ENCODE assay signal across 31 cellular contexts in the genomic region with DNA sequence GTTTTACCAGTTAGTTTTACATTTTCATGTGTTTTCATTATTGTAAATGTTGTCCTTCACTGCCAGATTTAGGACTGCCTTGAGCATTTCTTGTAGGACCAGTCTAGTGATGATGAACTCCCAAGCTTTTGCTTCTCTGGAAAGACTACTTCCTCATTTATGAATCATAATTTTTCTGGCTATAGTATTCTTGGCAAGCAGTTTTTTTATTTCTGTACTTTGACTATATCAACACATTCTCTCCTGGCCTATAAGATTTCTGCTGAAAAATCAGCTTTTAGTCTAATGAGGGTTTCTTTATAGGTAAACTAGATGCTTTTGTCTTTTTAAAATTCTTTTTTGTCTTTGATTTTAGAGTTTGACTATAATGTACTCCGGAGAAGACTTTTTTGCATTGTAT.
"Had no signal": no experiment of that assay in that cellular context is flagged by ENCODE, and none has a peak within 500 bp of the region (broad histone marks: within the 10 kb centered on the region; RNA-seq: fewer than 3 reads in every experiment).

No MANE protein-coding gene starts in this region.

- H3K4me3 ChIP-seq: adrenal gland, body of pancreas, cardiac muscle cell, colonic mucosa, esophagus muscularis mucosa, gastrocnemius medialis, heart left ventricle had no signal

- H3K4me1 ChIP-seq: adrenal gland, body of pancreas, colonic mucosa, esophagus muscularis mucosa, foreskin keratinocyte, gastrocnemius medialis, heart left ventricle had no signal

- H3K9me3 ChIP-seq: body of pancreas, colonic mucosa, gastrocnemius medialis had no signal

- H3K36me3 ChIP-seq: adrenal gland, cardiac muscle cell, colonic mucosa, esophagus muscularis mucosa, gastrocnemius medialis, heart left ventricle, WERI-Rb-1 had no signal

- H3K27ac ChIP-seq: adrenal gland, body of pancreas, cardiac muscle cell, colonic mucosa, esophagus muscularis mucosa, foreskin keratinocyte, gastrocnemius medialis, heart left ventricle, WERI-Rb-1 had no signal

- H3K27me3 ChIP-seq: adrenal gland, cardiac muscle cell, colonic mucosa, esophagus muscularis mucosa, foreskin keratinocyte, gastrocnemius medialis, heart left ventricle had no signal

- DNase-seq: activated B cell treated with CpG ODN at 0.5 μM for 24 hours; activated CD4-positive, alpha-beta T cell treated with anti-CD3 and anti-CD28 coated beads for 48 hours; activated CD4-positive, alpha-beta T cell treated with anti-CD3 and anti-CD28 coated beads, Interleukin-2, amount 50 U/mL, for 1 hour; activated CD4-positive, alpha-beta T cell treated with anti-CD3 and anti-CD28 coated beads, Interleukin-2, amount 50 U/mL, for 48 hours; activated CD8-positive, alpha-beta memory T cell treated with anti-CD3 and anti-CD28 coated beads for 24 hours; activated CD8-positive, alpha-beta T cell treated with anti-CD3 and anti-CD28 coated beads for 36 hours; activated effector memory CD4-positive, alpha-beta T cell treated with anti-CD3 and anti-CD28 coated beads, Interleukin-2, amount 50 U/mL, for 16 hours; activated naive CD4-positive, alpha-beta T cell treated with anti-CD3 and anti-CD28 coated beads for 36 hours; activated naive CD8-positive, alpha-beta T cell treated with anti-CD3 and anti-CD28 coated beads for 36 hours; activated naive CD8-positive, alpha-beta T cell treated with anti-CD3 and anti-CD28 coated beads, Interleukin-2, amount 50 U/mL, for 24 hours; activated T-cell treated with anti-CD3 and anti-CD28 coated beads, Interleukin-2, amount 50 U/mL, for 1 hour; activated T-cell treated with anti-CD3 and anti-CD28 coated beads, Interleukin-2, amount 50 U/mL, for 48 hours; adrenal gland; amygdala; aorta; body of pancreas; central memory CD4-positive, alpha-beta T cell; cerebellar nuclear complex; colonic mucosa; effector CD8-positive, alpha-beta T cell; endodermal cell; erythroblast; gastrocnemius medialis; glutamatergic neuron; heart left ventricle; T-helper 17 cell; T1000; WERI-Rb-1 had no signal
